Comparison of ENCODE assay signal across 1 cellular context in genomic region chr7:107874605-107875446, GRCh38.
TF ChIP-seq lines count a peak whose summit lies in the region.

No MANE protein-coding gene starts in this region.

TF ChIP-seq in H1, 55 proteins besides CTCF, POLR2A, EP300 and RAD21 (continued from another document):
- TF ChIP-seq TEAD4 (IDR thresholded peaks at IDR 0.05; ENCODE audit: low read depth, low read length) (no peak), YY1 (IDR thresholded peaks at IDR 0.05; ENCODE audit: low read depth, low read length) (no peak), EZH2 (IDR thresholded peaks at IDR 0.05; ENCODE audit: low read depth, low read length, severe bottlenecking) (no peak), GTF2F1 (IDR thresholded peaks at IDR 0.05; ENCODE audit: borderline replicate concordance, low read depth, low read length) (no peak), FOSL1 (IDR thresholded peaks at IDR 0.05; ENCODE audit: insufficient read depth, low read depth, low read length) (no peak), CREB1 (IDR thresholded peaks at IDR 0.05) (no peak), BACH1 (IDR thresholded peaks at IDR 0.05; ENCODE audit: low read length) (no peak), RBBP5 (IDR thresholded peaks at IDR 0.05; ENCODE audit: borderline replicate concordance, low read depth, low read length) (no peak), SP2 (IDR thresholded peaks at IDR 0.05; ENCODE audit: low read length) (no peak), RXRA (IDR thresholded peaks at IDR 0.05; ENCODE audit: insufficient read depth, low read depth, low read length) (no peak), ZNF274 (IDR thresholded peaks at IDR 0.05; ENCODE audit: borderline replicate concordance, extremely low read depth, low read length) (no peak), KDM4A (IDR thresholded peaks at IDR 0.05; ENCODE audit: low read depth, low read length, severe bottlenecking) (no peak), ATF3 (IDR thresholded peaks at IDR 0.05; ENCODE audit: insufficient read depth, low read depth, low read length) (no peak)
